In genomic region chr7:44982535-44982923, GRCh38 we compare ENCODE assay signal across 16 cellular contexts. TPM values are rescaled to one million over a fixed set of nuclear protein-coding genes. Genes with fewer than 3 reads are reported as not detected.
DNase-seq lines count a peak whose midpoint lies in the region; ATAC-seq and TF ChIP-seq lines count a peak whose summit lies in the region.
"Had no signal": no experiment of that assay in that cellular context is flagged by ENCODE, and none has a peak within 500 bp of the region (broad histone marks: within the 10 kb centered on the region; RNA-seq: fewer than 3 reads in every experiment).

No MANE protein-coding gene starts in this region.

- no peak for TF ChIP-seq CTCF in CD4-positive, alpha-beta T cell (IDR thresholded peaks at IDR 0.05)
- TF ChIP-seq CTCF in activated CD8-positive, alpha-beta T cell treated with anti-CD3 and anti-CD28 coated beads for 36 hours (IDR thresholded peaks at IDR 0.05), result no peak

- intact Hi-C loops in CD4-positive, alpha-beta T cell (cut with DNase I, micrococcal nuclease), result loop anchor here in 1 of 2 experiments (10.0 kb wide), 1 partner anchor 398 kb away; the partner anchor contains the start of gene TMED4
- intact Hi-C loops in activated CD8-positive, alpha-beta T cell treated with anti-CD3 and anti-CD28 coated beads for 36 hours (cut with micrococcal nuclease), result loop anchor here (10.0 kb wide), 1 partner anchor 128 kb away; no protein-coding TSS in a partner anchor

- ATAC-seq in CD4-positive, alpha-beta T cell (ENCODE audit: poor library complexity), result no peak
- no peak for ATAC-seq in activated CD8-positive, alpha-beta T cell treated with anti-CD3 and anti-CD28 coated beads for 36 hours
- no peak for ATAC-seq in naive thymus-derived CD8-positive, alpha-beta T cell
- ATAC-seq in GM18909 (IDR thresholded peaks at IDR 0.05; ENCODE audit: poor library complexity, unreplicated experiment), result no peak
- no peak for ATAC-seq in esophagus mucosa
- ATAC-seq: GM23338 had no signal

- CTCF ChIA-PET in CD4-positive, alpha-beta T cell (lab: Charles Lee), result interaction anchor here (0.8 to 1.6 kb wide), 4 partner anchors 14 to 154 kb away, joined by 3 to 5 read pairs (median 4); no protein-coding TSS in a partner anchor
- CTCF ChIA-PET in activated CD8-positive, alpha-beta T cell treated with anti-CD3 and anti-CD28 coated beads for 36 hours (lab: Charles Lee), result interaction anchor here (1.0 to 7.1 kb wide), 5 partner anchors 9 to 154 kb away, joined by 3 to 42 read pairs (median 4); no protein-coding TSS in a partner anchor

- POLR2A ChIA-PET in CD4-positive, alpha-beta T cell (lab: Charles Lee), result interaction anchor here (0.9 to 16.1 kb wide), 4 partner anchors 9 to 49 kb away, joined by 3 to 321 read pairs (median 8); partner anchors contain the start of gene CCM2
- POLR2A ChIA-PET in activated CD8-positive, alpha-beta T cell treated with anti-CD3 and anti-CD28 coated beads for 36 hours (lab: Charles Lee), result interaction anchor here (0.6 to 16.8 kb wide), 22 partner anchors 8 to 368 kb away, joined by 3 to 328 read pairs (median 5); partner anchors contain the start of genes CCM2, H2AZ2, PPIA and PURB
- POLR2A ChIA-PET in naive thymus-derived CD8-positive, alpha-beta T cell (lab: Charles Lee), result interaction anchor here (0.7 to 10.5 kb wide), 7 partner anchors 8 to 129 kb away, joined by 4 to 207 read pairs (median 8); partner anchors contain the start of gene TBRG4

- no peaks in the 10 kb centered on the region for H3K27me3 ChIP-seq in CD4-positive, alpha-beta T cell (ENCODE audit: control insufficient read depth, insufficient read depth, low read length)
- H3K27me3 ChIP-seq: neural progenitor cell, thyroid gland had no signal

- no peak for DNase-seq in CD4-positive, alpha-beta T cell
- DNase-seq in activated CD8-positive, alpha-beta T cell treated with anti-CD3 and anti-CD28 coated beads for 36 hours, result peak; percentile 45
- peak in 1 of 10 donors; percentile 10 for DNase-seq in naive thymus-derived CD8-positive, alpha-beta T cell
- DNase-seq in KG1 (lab: John Stamatoyannopoulos, UW), result no peak
- DNase-seq in cerebellar nuclear complex (lab: John Stamatoyannopoulos, UW), result no peak
- DNase-seq: Calu3, head of caudate nucleus, MV-4-11, NCI-H345, T1000, thyroid gland had no signal

- H3K9me3 Mint-ChIP-seq in CD4-positive, alpha-beta T cell, result no peaks in the 10 kb centered on the region
- H3K9me3 Mint-ChIP-seq in activated CD8-positive, alpha-beta T cell treated with anti-CD3 and anti-CD28 coated beads for 36 hours, result no peaks in the 10 kb centered on the region
- no peaks in the 10 kb centered on the region for H3K9me3 Mint-ChIP-seq in naive thymus-derived CD8-positive, alpha-beta T cell
- H3K9me3 Mint-ChIP-seq: GM23338, neural progenitor cell had no signal

- H3K9me3 ChIP-seq in CD4-positive, alpha-beta T cell (ENCODE audit: control insufficient read depth, low read length), result no peaks in the 10 kb centered on the region
- H3K9me3 ChIP-seq: thyroid gland had no signal

- TF ChIP-seq POLR2A in GM15510 (IDR thresholded peaks at IDR 0.05; ENCODE audit: borderline replicate concordance, extremely low read depth, insufficient read length), result peak; percentile 4

- peaks cover 69% of the 10 kb centered on the region for H3K36me3 Mint-ChIP-seq in CD4-positive, alpha-beta T cell (ENCODE audit: low read depth)
- peaks cover 76% of the 10 kb centered on the region for H3K36me3 Mint-ChIP-seq in activated CD8-positive, alpha-beta T cell treated with anti-CD3 and anti-CD28 coated beads for 36 hours (ENCODE audit: low read depth)
- H3K36me3 Mint-ChIP-seq in naive thymus-derived CD8-positive, alpha-beta T cell, result peaks cover 8 to 50% (median 22%) of the 10 kb centered on the region in 3 donors

- peak overlapping the region; percentile 95 for H3K27ac Mint-ChIP-seq in CD4-positive, alpha-beta T cell
- peak overlapping the region; percentile 100 for H3K27ac Mint-ChIP-seq in activated CD8-positive, alpha-beta T cell treated with anti-CD3 and anti-CD28 coated beads for 36 hours
- H3K27ac Mint-ChIP-seq in naive thymus-derived CD8-positive, alpha-beta T cell, result peak overlapping the region in 8 of 10 donors; percentile 28 to 96 (median 65)
- H3K27ac Mint-ChIP-seq: GM23338, neural progenitor cell had no signal

- H3K27me3 Mint-ChIP-seq in CD4-positive, alpha-beta T cell, result no peaks in the 10 kb centered on the region
- no peaks in the 10 kb centered on the region for H3K27me3 Mint-ChIP-seq in activated CD8-positive, alpha-beta T cell treated with anti-CD3 and anti-CD28 coated beads for 36 hours
- H3K27me3 Mint-ChIP-seq in naive thymus-derived CD8-positive, alpha-beta T cell, result no peaks in the 10 kb centered on the region

- H3K4me1 Mint-ChIP-seq in CD4-positive, alpha-beta T cell (ENCODE audit: low read depth), result peaks cover 89% of the 10 kb centered on the region
- peaks cover 54% of the 10 kb centered on the region for H3K4me1 Mint-ChIP-seq in activated CD8-positive, alpha-beta T cell treated with anti-CD3 and anti-CD28 coated beads for 36 hours (ENCODE audit: low read depth)
- peaks cover 36 to 91% (median 84%) of the 10 kb centered on the region in 4 donors for H3K4me1 Mint-ChIP-seq in naive thymus-derived CD8-positive, alpha-beta T cell

- peak overlapping the region; percentile 35 for H3K4me3 Mint-ChIP-seq in CD4-positive, alpha-beta T cell
- H3K4me3 Mint-ChIP-seq in activated CD8-positive, alpha-beta T cell treated with anti-CD3 and anti-CD28 coated beads for 36 hours, result peak overlapping the region; percentile 100
- peak overlapping the region in 3 of 10 donors; percentile 9 to 36 (median 34) for H3K4me3 Mint-ChIP-seq in naive thymus-derived CD8-positive, alpha-beta T cell
- H3K4me3 Mint-ChIP-seq: neural progenitor cell had no signal

- H3K27ac ChIP-seq in CD4-positive, alpha-beta T cell (ENCODE audit: low read depth, low read length), result no peak overlapping the region
- H3K27ac ChIP-seq: neural progenitor cell, thyroid gland had no signal

RNA-seq across cellular contexts. Expression of gene MYO1G, which starts 3.7 kb away (rescaled TPM):
- total RNA-seq in CD4-positive, alpha-beta T cell, result 100 to 1,000 TPM; 155 to 157 TPM
- total RNA-seq in activated CD8-positive, alpha-beta T cell treated with anti-CD3 and anti-CD28 coated beads for 36 hours, result 100 to 1,000 TPM; 399 to 403 TPM
- total RNA-seq in naive thymus-derived CD8-positive, alpha-beta T cell, result 10 to 100 TPM; 44.4 to 44.5 TPM
- 100 to 1,000 TPM in 1 of 3 donors, 10 to 100 TPM in 2; 60.0 to 106 (median 73.8) TPM for polyA plus RNA-seq in naive thymus-derived CD8-positive, alpha-beta T cell
- 1.1 TPM for total RNA-seq in esophagus mucosa

RNA-seq across cellular contexts. Expression of gene CCM2, which starts 17.5 kb away (rescaled TPM):
- 10 to 100 TPM; 48.8 to 52.8 TPM for total RNA-seq in CD4-positive, alpha-beta T cell
- 10 to 100 TPM; 72.3 to 77.5 TPM for total RNA-seq in activated CD8-positive, alpha-beta T cell treated with anti-CD3 and anti-CD28 coated beads for 36 hours
- 100 to 1,000 TPM; 160 to 167 TPM for total RNA-seq in naive thymus-derived CD8-positive, alpha-beta T cell
- polyA plus RNA-seq in naive thymus-derived CD8-positive, alpha-beta T cell, result 10 to 100 TPM; 49.9 to 81.7 (median 63.2) TPM
- total RNA-seq in esophagus mucosa, result 17.8 TPM

Comparison
In these comparisons a context has a peak if more than half of its experiments do, and no peak if none do; other contexts are left out.
1. RNA of gene MYO1G, which starts 3.7 kb away (total RNA-seq): 399 to 403 TPM in activated CD8-positive, alpha-beta T cell treated with anti-CD3 and anti-CD28 coated beads for 36 hours, 155 to 157 TPM in CD4-positive, alpha-beta T cell and 44.4 to 44.5 TPM in naive thymus-derived CD8-positive, alpha-beta T cell; 1.1 TPM in esophagus mucosa (single experiment); every median in the first group is over 10 times any median in the second.
2. Peak in every context shown above with its lines, with median percentiles within 50 percentile points of each other: H3K27ac Mint-ChIP-seq.